In the genomic region with DNA sequence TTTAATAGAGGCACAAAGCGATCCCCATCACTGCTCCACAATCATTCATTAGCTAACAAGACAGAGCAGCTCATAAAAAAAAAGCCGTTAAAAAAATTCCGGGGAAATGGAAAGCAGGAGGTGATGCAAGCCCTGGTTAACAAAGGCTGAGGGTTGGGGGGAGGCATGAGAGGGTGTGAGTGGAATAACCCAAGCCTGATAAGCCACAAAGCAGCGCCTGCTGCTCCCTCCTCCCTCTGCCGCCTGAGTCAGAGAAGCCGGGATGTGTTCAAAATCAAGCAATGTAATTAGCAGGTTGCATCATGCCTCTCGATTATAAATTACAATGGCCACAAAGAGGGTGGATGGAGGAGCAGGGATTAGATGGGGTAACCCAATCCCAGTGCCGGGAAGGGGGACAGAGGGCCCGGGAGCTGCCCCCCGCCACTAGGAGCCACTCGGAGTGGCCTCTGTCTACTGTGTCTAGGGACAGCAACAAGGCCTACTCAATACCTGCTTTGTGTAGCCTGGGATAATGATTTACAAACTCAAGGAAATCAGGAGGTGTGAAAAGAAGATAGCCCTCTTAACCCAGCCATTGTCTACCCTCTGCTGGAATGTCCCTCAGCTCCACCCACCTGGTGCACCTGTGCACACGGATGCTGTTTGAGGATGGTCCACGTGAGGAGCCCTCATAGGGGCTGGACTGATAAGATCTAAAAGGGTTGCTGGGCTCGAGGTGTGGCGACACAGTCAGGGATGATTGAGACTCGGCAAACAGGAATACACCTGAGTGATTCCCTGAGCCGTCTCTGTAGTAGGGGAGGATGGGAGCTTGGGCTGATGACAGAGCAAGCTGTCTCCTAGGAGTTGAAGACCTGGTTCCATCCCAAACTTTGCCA, we compare ENCODE assay signal across 8 cellular contexts.
DNase-seq lines count a peak whose midpoint lies in the region; FAIRE-seq and TF ChIP-seq lines count a peak whose summit lies in the region.

No MANE protein-coding gene starts in this region.

- peak in 1 of 2 experiments; percentile 51; a peak in 2 of 4 replicates for TF ChIP-seq EP300 in SK-N-SH (IDR thresholded peaks at IDR 0.05; ENCODE audit: borderline replicate concordance in 1 of 2, low read depth in 1 of 2, low read length in 1 of 2)
- TF ChIP-seq EP300 in stomach (IDR thresholded peaks at IDR 0.05): no peak

- POLR2A ChIA-PET in SK-N-SH (lab: Yijun Ruan, JAX): interaction anchor here (0.6 to 4.1 kb wide), 16 partner anchors 10 to 157 kb away, joined by 3 to 30 read pairs (median 4); partner anchors contain the start of gene VEGFA
- POLR2A ChIA-PET in activated CD4-positive, alpha-beta memory T cell treated with anti-CD3 and anti-CD28 coated beads for 36 hours (lab: Charles Lee): no interaction called here

- TF ChIP-seq POLR2A in stomach (IDR thresholded peaks at IDR 0.05): no peak
- no peak for TF ChIP-seq POLR2A in GM12891 (IDR thresholded peaks at IDR 0.05; ENCODE audit: low read depth, low read length)

- no peaks in the 10 kb centered on the region for H4K20me1 ChIP-seq in SK-N-SH (ENCODE audit: insufficient read depth)

- no peak for FAIRE-seq in GM12891 (lab: Jason Lieb, UNC)

- intact Hi-C loops in left ventricle myocardium inferior (cut with micrococcal nuclease) (no loop called here), stomach (cut with DNase I; ENCODE audit: low total_unique reads) (no loop called here)
- intact Hi-C loops in activated CD4-positive, alpha-beta memory T cell treated with anti-CD3 and anti-CD28 coated beads for 36 hours (cut with micrococcal nuclease): no loop called here

- H3K27ac Mint-ChIP-seq in activated CD4-positive, alpha-beta memory T cell treated with anti-CD3 and anti-CD28 coated beads for 36 hours: no peak overlapping the region

- H3K27ac ChIP-seq in SK-N-SH (ENCODE audit: low read depth in 2 of 2, low read length in 1 of 2) (peak overlapping the region; percentile 27 to 98; a peak in 3 of 4 replicates), left ventricle myocardium inferior (replicated peaks) (no peak overlapping the region), stomach (peak overlapping the region; percentile 61 to 82 (median 68))

- no peaks in the 10 kb centered on the region for H3K79me2 ChIP-seq in SK-N-SH (ENCODE audit: insufficient read depth)

- no peak overlapping the region for H3K4me2 ChIP-seq in SK-N-SH

- H3K36me3 ChIP-seq in SK-N-SH (replicated peaks in 1 of 2; ENCODE audit: control insufficient read depth in 1 of 2, insufficient read depth in 2 of 2, low read length in 1 of 2): no peaks in the 10 kb centered on the region
- H3K36me3 ChIP-seq in left ventricle myocardium inferior: no peaks in the 10 kb centered on the region
- H3K36me3 ChIP-seq in stomach: no peaks in the 10 kb centered on the region

- no peaks in the 10 kb centered on the region for H3K36me3 Mint-ChIP-seq in activated CD4-positive, alpha-beta memory T cell treated with anti-CD3 and anti-CD28 coated beads for 36 hours

- CTCF ChIA-PET in SK-N-SH (lab: Yijun Ruan, JAX): interaction anchor here (0.7 to 4.5 kb wide), 19 partner anchors 9 to 259 kb away, joined by 3 to 26 read pairs (median 5); partner anchors contain the start of gene VEGFA
- CTCF ChIA-PET in activated CD4-positive, alpha-beta memory T cell treated with anti-CD3 and anti-CD28 coated beads for 36 hours (lab: Charles Lee): interaction anchor here (2.3 kb wide), 1 partner anchor 153 kb away, joined by 7 read pairs; no protein-coding TSS in a partner anchor

- no peak overlapping the region for H3K4me3 Mint-ChIP-seq in activated CD4-positive, alpha-beta memory T cell treated with anti-CD3 and anti-CD28 coated beads for 36 hours

- no peaks in the 10 kb centered on the region for H3F3A ChIP-seq in SK-N-SH (replicated peaks; ENCODE audit: insufficient read depth)

- H3K4me1 ChIP-seq in SK-N-SH (ENCODE audit: control insufficient read depth in 1 of 2, insufficient read depth in 2 of 2, low read depth in 1 of 2, low read length in 1 of 2) (peaks cover 40 to 82% of the 10 kb centered on the region in 2 experiments), left ventricle myocardium inferior (no peaks in the 10 kb centered on the region), stomach (peaks cover 22 to 45% (median 32%) of the 10 kb centered on the region in 4 donors)

- 60% methylated on average over 17 of the region's 17 CpGs for WGBS in SK-N-SH (ENCODE audit: low lambda C conversion rate)
- WGBS in stomach, 5 donors: 31 to 54% (median 45%) methylated on average over 17 of the region's 17 CpGs

- H3K4me1 Mint-ChIP-seq in activated CD4-positive, alpha-beta memory T cell treated with anti-CD3 and anti-CD28 coated beads for 36 hours (ENCODE audit: low read depth): peaks cover 25% of the 10 kb centered on the region

- H3K9ac ChIP-seq in SK-N-SH: no peak overlapping the region

- H3K9me3 Mint-ChIP-seq in activated CD4-positive, alpha-beta memory T cell treated with anti-CD3 and anti-CD28 coated beads for 36 hours: no peaks in the 10 kb centered on the region

- no peak for TF ChIP-seq CTCF in SK-N-SH (IDR thresholded peaks at IDR 0.05)
- no peak for TF ChIP-seq CTCF in left ventricle myocardium inferior (IDR thresholded peaks at IDR 0.05; ENCODE audit: borderline replicate concordance)
- TF ChIP-seq CTCF in stomach (IDR thresholded peaks at IDR 0.05): peak in 1 of 7 experiments; percentile 16

- H3K27me3 Mint-ChIP-seq in activated CD4-positive, alpha-beta memory T cell treated with anti-CD3 and anti-CD28 coated beads for 36 hours: no peaks in the 10 kb centered on the region

- H3K9me2 ChIP-seq in SK-N-SH: no peaks in the 10 kb centered on the region

- DNase-seq in DMS114 treated with DMSO at 0.1 percent for 48 hours (lab: John Stamatoyannopoulos, UW; ENCODE audit: unreplicated experiment): peak; percentile 34
- peak; percentile 96 for DNase-seq in MV-4-11 (lab: John Stamatoyannopoulos, UW)
- DNase-seq in SK-N-SH: peak; percentile 81
- DNase-seq in left ventricle myocardium inferior: peak; percentile 13
- peak; percentile 72 for DNase-seq in stomach
- DNase-seq in effector CD8-positive, alpha-beta T cell (lab: John Stamatoyannopoulos, UW): no peak
- no peak for DNase-seq in GM12891 (ENCODE audit: insufficient read length, low spot score)
- DNase-seq in activated CD4-positive, alpha-beta memory T cell treated with anti-CD3 and anti-CD28 coated beads for 36 hours: no peak

- H3K9me3 ChIP-seq in SK-N-SH: no peaks in the 10 kb centered on the region
- no peaks in the 10 kb centered on the region for H3K9me3 ChIP-seq in left ventricle myocardium inferior (replicated peaks)
- H3K9me3 ChIP-seq in stomach: no peaks in the 10 kb centered on the region

- H3K4me3 ChIP-seq in SK-N-SH (ENCODE audit: low read depth in 2 of 2, low read length in 1 of 2): no peak overlapping the region
- no peak overlapping the region for H3K4me3 ChIP-seq in left ventricle myocardium inferior
- no peak overlapping the region for H3K4me3 ChIP-seq in stomach

- H2AFZ ChIP-seq in SK-N-SH (ENCODE audit: low read depth): no peak overlapping the region

- H3K27me3 ChIP-seq in SK-N-SH (ENCODE audit: insufficient read depth) (no peaks in the 10 kb centered on the region), left ventricle myocardium inferior (ENCODE audit: low read depth) (no peaks in the 10 kb centered on the region), stomach (no peaks in the 10 kb centered on the region)

- peak; percentile 34 for TF ChIP-seq RAD21 in SK-N-SH (IDR thresholded peaks at IDR 0.05; ENCODE audit: low read length)

TF ChIP-seq in SK-N-SH, 30 proteins besides CTCF, POLR2A, EP300 and RAD21:
- peak; percentile 42; the same call in 1 of the 2 replicates for TF ChIP-seq GATA2 (CRISPR knock-in tag; IDR thresholded peaks at IDR 0.05)
- TF ChIP-seq SMC3 (IDR thresholded peaks at IDR 0.05; ENCODE audit: low read depth, low read length): peak; percentile 3; the same call in 1 of the 2 replicates
- TF ChIP-seq TAF1 (IDR thresholded peaks at IDR 0.05; ENCODE audit: borderline replicate concordance, low read depth, low read length): no peak
- TF ChIP-seq MXI1 (IDR thresholded peaks at IDR 0.05; ENCODE audit: low read depth, low read length): peak; percentile 43; the same call in 1 of the 2 replicates
- peak; percentile 66 for TF ChIP-seq FOXJ3 (CRISPR knock-in tag; IDR thresholded peaks at IDR 0.05)

TF ChIP-seq in GM12891, 5 proteins besides CTCF, POLR2A, EP300 and RAD21:
- no peak for TF ChIP-seq POLR2AphosphoS5 (IDR thresholded peaks at IDR 0.05; ENCODE audit: low read depth, low read length)
- no peak for TF ChIP-seq TAF1 (IDR thresholded peaks at IDR 0.05; ENCODE audit: low read depth, low read length)
- no peak for TF ChIP-seq POU2F2 (IDR thresholded peaks at IDR 0.05; ENCODE audit: low read depth, low read length)
- no peak for TF ChIP-seq SPI1 (IDR thresholded peaks at IDR 0.05; ENCODE audit: low read depth, low read length)
- TF ChIP-seq PAX5 (IDR thresholded peaks at IDR 0.05; ENCODE audit: insufficient read depth, low read length, severe bottlenecking): no peak

Comparison
In these comparisons a context has a peak if more than half of its experiments do, and no peak if none do; other contexts are left out.
1. DNase-seq: peak in DMS114 treated with DMSO at 0.1 percent for 48 hours (single experiment), MV-4-11 (single experiment), SK-N-SH (single experiment), left ventricle myocardium inferior (single experiment) and stomach (single experiment); none in effector CD8-positive, alpha-beta T cell (single experiment), GM12891 (single experiment) and activated CD4-positive, alpha-beta memory T cell treated with anti-CD3 and anti-CD28 coated beads for 36 hours (single experiment).